In the genomic region with DNA sequence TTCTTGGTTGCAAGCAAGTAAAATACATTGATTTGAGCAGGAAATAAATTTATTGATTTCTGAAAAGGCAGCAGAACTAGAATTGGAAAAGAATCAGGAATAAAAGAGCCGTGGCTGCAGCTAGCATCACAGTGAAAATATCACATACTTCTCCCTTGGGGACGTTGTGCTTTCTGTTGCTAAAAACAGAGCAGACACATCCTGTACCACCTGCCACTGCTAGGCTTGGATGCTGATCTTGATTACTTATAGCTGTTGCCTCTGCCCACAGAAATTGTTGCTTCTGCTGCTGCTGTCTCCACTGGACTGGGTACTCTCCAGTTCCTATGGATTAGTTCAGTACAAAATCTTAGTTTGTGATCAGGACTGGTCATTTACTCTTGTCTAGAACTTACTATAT, we compare ENCODE assay signal across 10 cellular contexts.
DNase-seq lines count a peak whose midpoint lies in the region; ATAC-seq, FAIRE-seq and TF ChIP-seq lines count a peak whose summit lies in the region.
"Had no signal": no experiment of that assay in that cellular context is flagged by ENCODE, and none has a peak within 500 bp of the region (broad histone marks: within the 10 kb centered on the region; RNA-seq: fewer than 3 reads in every experiment).

No MANE protein-coding gene starts in this region.

- DNase-seq in Karpas-422: peak; percentile 61
- peak; percentile 22 for DNase-seq in pons (ENCODE audit: low spot score)
- no peak for DNase-seq in kidney
- no peak for DNase-seq in RWPE1 (ENCODE audit: low spot score)
- DNase-seq in GM03348 (ENCODE audit: low spot score): no peak
- DNase-seq: activated CD8-positive, alpha-beta memory T cell treated with anti-CD3 and anti-CD28 coated beads, Interleukin-2, amount 50 U/mL, for 48 hours; kidney glomerular epithelial cell; stimulated activated CD4-positive, alpha-beta T cell treated with anti-CD3 and anti-CD28 coated beads, Interleukin-15, amount 100 ng/mL, for 24 hours had no signal

- no peak overlapping the region; the same call in 1 of the 2 replicates for H2AFZ ChIP-seq in Karpas-422 (ENCODE audit: low read length)

- H3K79me2 ChIP-seq in Karpas-422 (ENCODE audit: low read length): no peaks in the 10 kb centered on the region

- CTCF ChIA-PET in RWPE1 (lab: Yijun Ruan, JAX): no interaction called here

- H3K4me2 ChIP-seq in Karpas-422 (ENCODE audit: low read depth, low read length, poor library complexity, severe bottlenecking): peak overlapping the region; percentile 36

- H3K9me3 ChIP-seq in Karpas-422 (ENCODE audit: low read length): no peaks in the 10 kb centered on the region
- H3K9me3 ChIP-seq in kidney (ENCODE audit: control insufficient read depth in 1 of 2, low read length in 2 of 2): no peaks in the 10 kb centered on the region

- H3K4me1 ChIP-seq in Karpas-422 (ENCODE audit: low read length): peaks cover 20% of the 10 kb centered on the region
- no peaks in the 10 kb centered on the region for H3K4me1 ChIP-seq in kidney (ENCODE audit: control insufficient read depth in 1 of 2, insufficient read depth in 1 of 2, low read depth in 1 of 2, low read length in 2 of 2)

- H3K4me3 ChIP-seq in Karpas-422 (ENCODE audit: low read length) (0 out of 2 replicates have a peak overlapping the region, but pooled peaks have one; percentile 18), kidney (ENCODE audit: low read length in 2 of 2) (no peak overlapping the region)

- H3K27ac ChIP-seq in Karpas-422 (ENCODE audit: low read length) (no peak overlapping the region), kidney (ENCODE audit: low read depth in 2 of 2, low read length in 2 of 2) (no peak overlapping the region), RWPE1 (no peak overlapping the region)

- H3K27me3 ChIP-seq in Karpas-422 (ENCODE audit: low read length): no peaks in the 10 kb centered on the region

- H3K36me3 ChIP-seq in Karpas-422 (ENCODE audit: insufficient read depth, low read length) (no peaks in the 10 kb centered on the region), kidney (ENCODE audit: control insufficient read depth in 1 of 2, insufficient read depth in 2 of 2, low read length in 2 of 2) (no peaks in the 10 kb centered on the region)

- no peaks in the 10 kb centered on the region for H4K20me1 ChIP-seq in Karpas-422 (ENCODE audit: insufficient read depth, low read depth, low read length)

- no peak for TF ChIP-seq CTCF in kidney (IDR thresholded peaks at IDR 0.05; ENCODE audit: borderline replicate concordance, extremely low read depth, insufficient read depth)
- no peak for TF ChIP-seq CTCF in RWPE1 (conservative IDR thresholded peaks at IDR 0.05; ENCODE audit: low read depth)

- FAIRE-seq in kidney (lab: Jason Lieb, UNC): no peak

- ATAC-seq in GM19025 (IDR thresholded peaks at IDR 0.05; ENCODE audit: low read depth, unreplicated experiment) (peak; percentile 97), HG02642 (IDR thresholded peaks at IDR 0.05; ENCODE audit: poor library complexity, unreplicated experiment) (peak; percentile 99)

- intact Hi-C loops in kidney (cut with DNase I): no loop called here

- H3K9ac ChIP-seq in Karpas-422 (ENCODE audit: low read length): peak overlapping the region; percentile 26
- H3K9ac ChIP-seq in kidney (ENCODE audit: low read length in 2 of 2): no peak overlapping the region

- H3K9me2 ChIP-seq in Karpas-422 (replicated peaks; ENCODE audit: insufficient read depth, low read length): no peaks in the 10 kb centered on the region

- POLR2A ChIA-PET in RWPE1 (lab: Yijun Ruan, JAX; ENCODE audit: low non-redundant PET): no interaction called here

Comparison
In these comparisons a context has a peak if more than half of its experiments do, and no peak if none do; other contexts are left out.
1. DNase-seq: peak in Karpas-422 (single experiment) and pons (single experiment); none in kidney (single experiment), RWPE1 (single experiment) and GM03348 (single experiment).